Comparison of ENCODE assay signal across 1 cellular context in genomic region chr7:128387663-128388485, GRCh38.
A peak's percentile ranks its signal among the peaks of the same experiment; 100 is the strongest.
TF ChIP-seq lines count a peak whose summit lies in the region.

No MANE protein-coding gene starts in this region.

TF ChIP-seq in HepG2, 621 proteins besides CTCF, POLR2A, EP300 and RAD21 (continued from another document):
- peak; percentile 18; the same call in 1 of the 2 replicates for TF ChIP-seq ZNF350 (CRISPR knock-in tag; IDR thresholded peaks at IDR 0.05; ENCODE audit: borderline replicate concordance, low read depth)
- no peak for TF ChIP-seq MAZ (IDR thresholded peaks at IDR 0.05; ENCODE audit: borderline replicate concordance, low read depth, low read length)
- 0 out of 2 replicates have a peak, but pooled peaks have one; percentile 43 for TF ChIP-seq MAZ (CRISPR knock-in tag; IDR thresholded peaks at IDR 0.05; ENCODE audit: low read depth)
- TF ChIP-seq RBAK (CRISPR knock-in tag; IDR thresholded peaks at IDR 0.05): no peak
- TF ChIP-seq FOXA1 (IDR thresholded peaks at IDR 0.05): no peak
- TF ChIP-seq FOXA1 (CRISPR knock-in tag; IDR thresholded peaks at IDR 0.05): no peak
- TF ChIP-seq ZKSCAN1 (IDR thresholded peaks at IDR 0.05; ENCODE audit: low read length): no peak
- 0 out of 2 replicates have a peak, but pooled peaks have one; percentile 31 for TF ChIP-seq NFATC3 (CRISPR knock-in tag; IDR thresholded peaks at IDR 0.05)
- TF ChIP-seq ZNF879 (CRISPR knock-in tag; IDR thresholded peaks at IDR 0.05): no peak
- no peak for TF ChIP-seq BRD4 (CRISPR knock-in tag; IDR thresholded peaks at IDR 0.05)
- TF ChIP-seq SP4 (CRISPR knock-in tag; IDR thresholded peaks at IDR 0.05): 0 out of 2 replicates have a peak, but pooled peaks have one; percentile 22
- TF ChIP-seq STAG1 (CRISPR knock-in tag; IDR thresholded peaks at IDR 0.05): peak; percentile 73
- TF ChIP-seq ZNF460 (CRISPR knock-in tag; IDR thresholded peaks at IDR 0.05; ENCODE audit: borderline replicate concordance): no peak
- no peak for TF ChIP-seq NCOA2 (CRISPR knock-in tag; IDR thresholded peaks at IDR 0.05)
- TF ChIP-seq AGO1 (IDR thresholded peaks at IDR 0.05; ENCODE audit: low read depth, low read length, poor library complexity, severe bottlenecking): no peak
- no peak for TF ChIP-seq POLR2AphosphoS5 (IDR thresholded peaks at IDR 0.05; ENCODE audit: low read depth, low read length)
- no peak for TF ChIP-seq ZSCAN20 (CRISPR knock-in tag; IDR thresholded peaks at IDR 0.05; ENCODE audit: borderline replicate concordance)
- no peak for TF ChIP-seq ZNF3 (CRISPR knock-in tag; IDR thresholded peaks at IDR 0.05)
- TF ChIP-seq MXI1 (IDR thresholded peaks at IDR 0.05; ENCODE audit: borderline replicate concordance, low read depth, low read length): 0 out of 3 replicates have a peak, but pooled peaks have one; percentile 30
- TF ChIP-seq RBM39 (IDR thresholded peaks at IDR 0.05; ENCODE audit: low read depth, low read length, poor library complexity, severe bottlenecking): no peak
- peak; percentile 90 for TF ChIP-seq RFX5 (IDR thresholded peaks at IDR 0.05; ENCODE audit: low read depth, low read length)
- no peak for TF ChIP-seq PHF8 (CRISPR knock-in tag; IDR thresholded peaks at IDR 0.05)
- TF ChIP-seq ZBTB42 (CRISPR knock-in tag; IDR thresholded peaks at IDR 0.05): no peak
- TF ChIP-seq ZNF501 (CRISPR knock-in tag; IDR thresholded peaks at IDR 0.05): peak; percentile 44; the same call in 1 of the 2 replicates
- no peak for TF ChIP-seq NFKB2 (CRISPR knock-in tag; IDR thresholded peaks at IDR 0.05; ENCODE audit: borderline replicate concordance)
- no peak for TF ChIP-seq ZNF451 (CRISPR knock-in tag; IDR thresholded peaks at IDR 0.05)
- TF ChIP-seq HDAC2 (CRISPR knock-in tag; IDR thresholded peaks at IDR 0.05): no peak
- TF ChIP-seq, protein P1, sequence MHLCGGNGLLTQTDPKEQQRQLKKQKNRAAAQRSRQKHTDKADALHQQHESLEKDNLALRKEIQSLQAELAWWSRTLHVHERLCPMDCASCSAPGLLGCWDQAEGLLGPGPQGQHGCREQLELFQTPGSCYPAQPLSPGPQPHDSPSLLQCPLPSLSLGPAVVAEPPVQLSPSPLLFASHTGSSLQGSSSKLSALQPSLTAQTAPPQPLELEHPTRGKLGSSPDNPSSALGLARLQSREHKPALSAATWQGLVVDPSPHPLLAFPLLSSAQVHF (CRISPR knock-in tag; IDR thresholded peaks at IDR 0.05): no peak
TF ChIP-seq in HepG2: peak in this region for 18.
